In the genomic region with DNA sequence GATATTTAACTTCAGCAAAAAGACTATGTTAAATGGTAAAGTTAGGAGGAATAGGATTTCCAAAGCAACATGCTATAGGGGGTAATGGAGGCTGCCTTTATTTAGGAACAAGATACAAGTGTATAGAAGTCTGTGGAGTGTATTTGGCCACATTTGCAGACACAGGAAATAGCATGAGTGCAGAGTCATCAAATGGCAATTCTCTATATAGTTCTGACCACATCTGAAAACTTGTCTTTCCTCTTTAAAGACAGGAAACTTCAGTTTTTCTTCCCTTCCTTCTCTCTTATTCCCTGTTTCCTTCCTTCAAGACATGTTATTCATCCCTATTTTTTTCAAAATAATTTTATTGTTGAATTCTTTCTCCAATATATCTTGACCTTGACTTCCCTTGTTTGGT, we compare ENCODE assay signal across 11 cellular contexts.
"Had no signal": no experiment of that assay in that cellular context is flagged by ENCODE, and none has a peak within 500 bp of the region (broad histone marks: within the 10 kb centered on the region; RNA-seq: fewer than 3 reads in every experiment).

No MANE protein-coding gene starts in this region.

- H3K36me3 ChIP-seq: breast epithelium, esophagus squamous epithelium, gastroesophageal sphincter, stomach, thoracic aorta had no signal

- H3K27ac ChIP-seq: breast epithelium, dorsolateral prefrontal cortex, esophagus squamous epithelium, gastroesophageal sphincter, stomach, thoracic aorta had no signal

- H3K9me3 ChIP-seq: breast epithelium, esophagus squamous epithelium, gastroesophageal sphincter, stomach, thoracic aorta had no signal

- ATAC-seq: gastroesophageal sphincter, left ventricle myocardium superior had no signal

- H3K4me3 ChIP-seq: breast epithelium, dorsolateral prefrontal cortex, esophagus squamous epithelium, gastroesophageal sphincter, stomach, thoracic aorta had no signal

- DNase-seq: activated CD4-positive, alpha-beta T cell treated with anti-CD3 and anti-CD28 coated beads, Interleukin-2, amount 50 U/mL, for 1 hour; activated effector memory CD4-positive, alpha-beta T cell treated with Interleukin-2 at 50 U/mL for 16 hours; activated T-cell treated with anti-CD3 and anti-CD28 coated beads, Interleukin-2, amount 50 U/mL, for 24 hours; dorsolateral prefrontal cortex; esophagus squamous epithelium; left ventricle myocardium superior; stimulated activated CD4-positive, alpha-beta T cell treated with anti-CD3 and anti-CD28 coated beads, Interleukin-4, amount 100 ng/mL, for 4 hours; stomach had no signal

- H3K4me1 ChIP-seq: breast epithelium, esophagus squamous epithelium, gastroesophageal sphincter, stomach had no signal

- H3K27me3 ChIP-seq: breast epithelium, esophagus squamous epithelium, gastroesophageal sphincter, stomach had no signal
